8 cellular contexts compared by ENCODE assay signal in genomic region chr18:4068552-4069158, GRCh38.
A peak's percentile ranks its signal among the peaks of the same experiment; 100 is the strongest.
DNase-seq lines count a peak whose midpoint lies in the region; ATAC-seq and TF ChIP-seq lines count a peak whose summit lies in the region.

No MANE protein-coding gene starts in this region.

- no peaks in the 10 kb centered on the region for H3K36me3 ChIP-seq in spleen

- H3K36me3 Mint-ChIP-seq in activated T-helper 17 cell treated with anti-CD3 and anti-CD28 coated beads, Interleukin-2, amount 50 U/mL, for 72 hours (ENCODE audit: low read depth), result no peaks in the 10 kb centered on the region

- H3K9me3 Mint-ChIP-seq in activated T-helper 17 cell treated with anti-CD3 and anti-CD28 coated beads, Interleukin-2, amount 50 U/mL, for 72 hours, result no peaks in the 10 kb centered on the region

- H3K27ac Mint-ChIP-seq in activated T-helper 17 cell treated with anti-CD3 and anti-CD28 coated beads, Interleukin-2, amount 50 U/mL, for 72 hours, result no peak overlapping the region

- H3K27ac ChIP-seq in spleen, result no peak overlapping the region

- peak in 9 of 11 experiments; percentile 17 to 71 (median 58) for TF ChIP-seq CTCF in spleen (IDR thresholded peaks at IDR 0.05 in 8 of 11, conservative IDR thresholded peaks at IDR 0.05 in 3 of 11)

- DNase-seq in CD1c-positive myeloid dendritic cell (ENCODE audit: extremely low spot score), result peak; percentile 46
- peak; percentile 76 for DNase-seq in NCI-H510A treated with DMSO at 0.1 percent for 48 hours (lab: John Stamatoyannopoulos, UW)
- DNase-seq in hepatic stellate cell (ENCODE audit: low spot score), result peak; percentile 8
- no peak for DNase-seq in spleen
- DNase-seq in T1000 (lab: John Stamatoyannopoulos, UW), result no peak

- no peaks in the 10 kb centered on the region for H3K27me3 ChIP-seq in spleen (replicated peaks in 1 of 7)

- H3K9me3 ChIP-seq in spleen, result peaks cover 0 to 14% (median 8%) of the 10 kb centered on the region in 8 donors

- 16 to 24% (median 16%) methylated on average over 5 of the region's 5 CpGs for WGBS in spleen, 5 donors

- no peak overlapping the region for H3K4me3 ChIP-seq in spleen

- no peaks in the 10 kb centered on the region for H3K4me1 ChIP-seq in spleen

- no peak overlapping the region for H3K4me3 Mint-ChIP-seq in activated T-helper 17 cell treated with anti-CD3 and anti-CD28 coated beads, Interleukin-2, amount 50 U/mL, for 72 hours

- peaks cover 7% of the 10 kb centered on the region for H3K27me3 Mint-ChIP-seq in activated T-helper 17 cell treated with anti-CD3 and anti-CD28 coated beads, Interleukin-2, amount 50 U/mL, for 72 hours

- H3K4me1 Mint-ChIP-seq in activated T-helper 17 cell treated with anti-CD3 and anti-CD28 coated beads, Interleukin-2, amount 50 U/mL, for 72 hours, result no peaks in the 10 kb centered on the region

- no peak for TF ChIP-seq POLR2A in spleen (IDR thresholded peaks at IDR 0.05)

- peak; percentile 72 for ATAC-seq in GM18517 (IDR thresholded peaks at IDR 0.05; ENCODE audit: unreplicated experiment)
- ATAC-seq in HG03354 (IDR thresholded peaks at IDR 0.05; ENCODE audit: poor library complexity, severe bottlenecking, unreplicated experiment), result peak; percentile 82
- peak; percentile 40 for ATAC-seq in activated T-helper 17 cell treated with anti-CD3 and anti-CD28 coated beads, Interleukin-2, amount 50 U/mL, for 72 hours (replicated peaks)

- intact Hi-C loops in spleen (cut with DNase I; ENCODE audit: low total_unique reads), result no loop called here

Comparison
In these comparisons a context has a peak if more than half of its experiments do, and no peak if none do; other contexts are left out.
1. DNase-seq: peak in CD1c-positive myeloid dendritic cell (single experiment), NCI-H510A treated with DMSO at 0.1 percent for 48 hours (single experiment) and hepatic stellate cell (single experiment); none in spleen (single experiment) and T1000 (single experiment).
2. Peak in every context shown above with its lines, with median percentiles within 50 percentile points of each other: ATAC-seq.